Comparison of ENCODE assay signal across 8 cellular contexts in the genomic region with DNA sequence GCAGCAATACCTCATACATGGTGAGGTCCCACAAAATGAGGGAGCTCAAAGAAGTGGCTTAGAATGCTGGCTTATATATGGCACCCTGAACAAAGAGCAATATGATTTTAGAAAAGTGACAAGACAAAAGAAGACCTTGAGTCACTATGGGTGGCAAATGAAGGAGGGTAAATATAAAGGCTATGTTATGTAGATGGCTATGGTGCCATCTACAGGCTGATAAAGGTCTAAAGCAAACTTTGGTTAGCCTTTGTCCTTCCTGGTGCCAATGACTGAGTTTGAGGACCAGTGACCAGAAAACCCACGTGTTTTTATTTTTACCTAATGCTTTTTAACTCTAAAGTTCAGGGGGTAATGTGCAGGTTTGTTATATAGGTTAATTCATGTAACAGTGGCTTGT.
DNase-seq lines count a peak whose midpoint lies in the region; ATAC-seq and TF ChIP-seq lines count a peak whose summit lies in the region.

No MANE protein-coding gene starts in this region.

- no peak overlapping the region for H3K4me3 Mint-ChIP-seq in activated naive CD8-positive, alpha-beta T cell treated with anti-CD3 and anti-CD28 coated beads, Interleukin-2, amount 10 ng/mL, durations not matched to agents 7 days and 5 days
- no peak overlapping the region for H3K4me3 Mint-ChIP-seq in activated naive CD8-positive, alpha-beta T cell treated with anti-CD3 and anti-CD28 coated beads for 36 hours
- no peak overlapping the region for H3K4me3 Mint-ChIP-seq in activated T-helper 17 cell treated with anti-CD3 and anti-CD28 coated beads, Interleukin-2, amount 50 U/mL, for 72 hours
- no peak overlapping the region for H3K4me3 Mint-ChIP-seq in activated CD4-positive, alpha-beta memory T cell treated with anti-CD3 and anti-CD28 coated beads for 36 hours

- CTCF ChIA-PET in activated CD4-positive, alpha-beta memory T cell treated with anti-CD3 and anti-CD28 coated beads for 36 hours (lab: Charles Lee) = interaction anchor here (0.6 to 2.7 kb wide), 2 partner anchors 20 to 69 kb away, joined by 3 to 12 read pairs; no protein-coding TSS in a partner anchor

- no peaks in the 10 kb centered on the region for H3K9me3 Mint-ChIP-seq in activated naive CD8-positive, alpha-beta T cell treated with anti-CD3 and anti-CD28 coated beads, Interleukin-2, amount 10 ng/mL, durations not matched to agents 7 days and 5 days
- H3K9me3 Mint-ChIP-seq in activated naive CD8-positive, alpha-beta T cell treated with anti-CD3 and anti-CD28 coated beads for 36 hours = no peaks in the 10 kb centered on the region
- H3K9me3 Mint-ChIP-seq in activated T-helper 17 cell treated with anti-CD3 and anti-CD28 coated beads, Interleukin-2, amount 50 U/mL, for 72 hours = no peaks in the 10 kb centered on the region
- H3K9me3 Mint-ChIP-seq in activated CD4-positive, alpha-beta memory T cell treated with anti-CD3 and anti-CD28 coated beads for 36 hours = no peaks in the 10 kb centered on the region

- no peak for DNase-seq in activated naive CD8-positive, alpha-beta T cell treated with anti-CD3 and anti-CD28 coated beads, Interleukin-2, amount 10 ng/mL, durations not matched to agents 7 days and 5 days
- DNase-seq in activated naive CD8-positive, alpha-beta T cell treated with anti-CD3 and anti-CD28 coated beads for 36 hours = no peak
- DNase-seq in mesenchymal stem cell = peak; percentile 35
- DNase-seq in stimulated activated naive CD4-positive, alpha-beta T cell treated with Interleukin-2 at 50 U/mL for 16 hours (lab: John Stamatoyannopoulos, UW) = no peak
- DNase-seq in activated CD4-positive, alpha-beta memory T cell treated with anti-CD3 and anti-CD28 coated beads for 36 hours = no peak

- peak; percentile 47 for ATAC-seq in activated naive CD8-positive, alpha-beta T cell treated with anti-CD3 and anti-CD28 coated beads, Interleukin-2, amount 10 ng/mL, durations not matched to agents 7 days and 5 days (ENCODE audit: low read depth)
- ATAC-seq in activated T-helper 17 cell treated with anti-CD3 and anti-CD28 coated beads, Interleukin-2, amount 50 U/mL, for 72 hours (replicated peaks) = peak; percentile 49
- no peak for ATAC-seq in HG02642 (IDR thresholded peaks at IDR 0.05; ENCODE audit: poor library complexity, unreplicated experiment)

- no peak overlapping the region for H3K27ac ChIP-seq in mesenchymal stem cell (ENCODE audit: low read length, poor library complexity, severe bottlenecking)

- no peaks in the 10 kb centered on the region for H3K9me3 ChIP-seq in mesenchymal stem cell (ENCODE audit: control insufficient read depth, low read length)

- no peak overlapping the region for H3K23ac ChIP-seq in mesenchymal stem cell (ENCODE audit: low read length in 2 of 2)

- H3K36me3 ChIP-seq in mesenchymal stem cell (ENCODE audit: control insufficient read depth in 1 of 2, insufficient read depth in 2 of 2, low read depth in 1 of 2, low read length in 2 of 2) = no peaks in the 10 kb centered on the region

- no peak overlapping the region for H3K4me2 ChIP-seq in mesenchymal stem cell (ENCODE audit: low read length, poor library complexity, severe bottlenecking)

- no peak overlapping the region for H2BK120ac ChIP-seq in mesenchymal stem cell (ENCODE audit: low read depth, low read length)

- H3K4ac ChIP-seq in mesenchymal stem cell (ENCODE audit: low read depth in 1 of 2, low read length in 2 of 2) = no peak overlapping the region

- peak; percentile 56; the same call in 1 of the 2 replicates for TF ChIP-seq CTCF in LNCAP (IDR thresholded peaks at IDR 0.05)

- H3K27me3 ChIP-seq in mesenchymal stem cell (ENCODE audit: control insufficient read depth in 1 of 2, insufficient read depth in 1 of 2, low read length in 2 of 2) = peaks cover 9 to 30% of the 10 kb centered on the region in 2 experiments

- peaks cover 8% of the 10 kb centered on the region for H3K27me3 Mint-ChIP-seq in activated naive CD8-positive, alpha-beta T cell treated with anti-CD3 and anti-CD28 coated beads, Interleukin-2, amount 10 ng/mL, durations not matched to agents 7 days and 5 days
- peaks cover 3% of the 10 kb centered on the region for H3K27me3 Mint-ChIP-seq in activated naive CD8-positive, alpha-beta T cell treated with anti-CD3 and anti-CD28 coated beads for 36 hours
- peaks cover 7% of the 10 kb centered on the region for H3K27me3 Mint-ChIP-seq in activated T-helper 17 cell treated with anti-CD3 and anti-CD28 coated beads, Interleukin-2, amount 50 U/mL, for 72 hours
- peaks cover 10% of the 10 kb centered on the region for H3K27me3 Mint-ChIP-seq in activated CD4-positive, alpha-beta memory T cell treated with anti-CD3 and anti-CD28 coated beads for 36 hours

- no peak overlapping the region for H3K14ac ChIP-seq in mesenchymal stem cell (ENCODE audit: low read length in 2 of 2)

- H4K8ac ChIP-seq in mesenchymal stem cell (ENCODE audit: low read length) = no peak overlapping the region

- H2AK5ac ChIP-seq in mesenchymal stem cell (ENCODE audit: low read length, severe bottlenecking) = no peak overlapping the region

- H2BK15ac ChIP-seq in mesenchymal stem cell (ENCODE audit: low read depth, poor library complexity, severe bottlenecking) = no peak overlapping the region

- no peak overlapping the region for H4K91ac ChIP-seq in mesenchymal stem cell (ENCODE audit: low read length)

- no peak overlapping the region for H2BK5ac ChIP-seq in mesenchymal stem cell (ENCODE audit: low read depth, low read length, poor library complexity, severe bottlenecking)

- no peak overlapping the region for H3K9ac ChIP-seq in mesenchymal stem cell (ENCODE audit: low read length)

- H3K79me1 ChIP-seq in mesenchymal stem cell (replicated peaks; ENCODE audit: low read length, poor library complexity, severe bottlenecking) = no peaks in the 10 kb centered on the region

- no peak overlapping the region for H3K27ac Mint-ChIP-seq in activated naive CD8-positive, alpha-beta T cell treated with anti-CD3 and anti-CD28 coated beads, Interleukin-2, amount 10 ng/mL, durations not matched to agents 7 days and 5 days
- no peak overlapping the region for H3K27ac Mint-ChIP-seq in activated naive CD8-positive, alpha-beta T cell treated with anti-CD3 and anti-CD28 coated beads for 36 hours
- no peak overlapping the region for H3K27ac Mint-ChIP-seq in activated T-helper 17 cell treated with anti-CD3 and anti-CD28 coated beads, Interleukin-2, amount 50 U/mL, for 72 hours
- H3K27ac Mint-ChIP-seq in activated CD4-positive, alpha-beta memory T cell treated with anti-CD3 and anti-CD28 coated beads for 36 hours = no peak overlapping the region

- H3K4me3 ChIP-seq in mesenchymal stem cell (ENCODE audit: insufficient read depth in 1 of 2, low read depth in 1 of 2, low read length in 2 of 2) = no peak overlapping the region

- H3K4me1 ChIP-seq in mesenchymal stem cell (ENCODE audit: control insufficient read depth, insufficient read depth, low read depth, low read length) = no peaks in the 10 kb centered on the region

- intact Hi-C loops in activated CD4-positive, alpha-beta memory T cell treated with anti-CD3 and anti-CD28 coated beads for 36 hours (cut with micrococcal nuclease) = loop anchor here (1.0 kb wide), 1 partner anchor 69 kb away; no protein-coding TSS in a partner anchor

- H3K18ac ChIP-seq in mesenchymal stem cell (ENCODE audit: low read depth in 1 of 2, low read length in 2 of 2) = no peak overlapping the region

- 0% methylated on average over 1 of the region's 1 CpG for WGBS in mesenchymal stem cell

- no peaks in the 10 kb centered on the region for H3K4me1 Mint-ChIP-seq in activated naive CD8-positive, alpha-beta T cell treated with anti-CD3 and anti-CD28 coated beads, Interleukin-2, amount 10 ng/mL, durations not matched to agents 7 days and 5 days
- H3K4me1 Mint-ChIP-seq in activated naive CD8-positive, alpha-beta T cell treated with anti-CD3 and anti-CD28 coated beads for 36 hours = no peaks in the 10 kb centered on the region
- H3K4me1 Mint-ChIP-seq in activated T-helper 17 cell treated with anti-CD3 and anti-CD28 coated beads, Interleukin-2, amount 50 U/mL, for 72 hours = no peaks in the 10 kb centered on the region
- H3K4me1 Mint-ChIP-seq in activated CD4-positive, alpha-beta memory T cell treated with anti-CD3 and anti-CD28 coated beads for 36 hours (ENCODE audit: low read depth) = no peaks in the 10 kb centered on the region

- H2AFZ ChIP-seq in mesenchymal stem cell (ENCODE audit: low read depth, low read length) = no peak overlapping the region

- H2BK12ac ChIP-seq in mesenchymal stem cell (ENCODE audit: low read length in 2 of 2) = no peak overlapping the region

- H3K36me3 Mint-ChIP-seq in activated naive CD8-positive, alpha-beta T cell treated with anti-CD3 and anti-CD28 coated beads, Interleukin-2, amount 10 ng/mL, durations not matched to agents 7 days and 5 days = no peaks in the 10 kb centered on the region
- H3K36me3 Mint-ChIP-seq in activated naive CD8-positive, alpha-beta T cell treated with anti-CD3 and anti-CD28 coated beads for 36 hours = no peaks in the 10 kb centered on the region
- no peaks in the 10 kb centered on the region for H3K36me3 Mint-ChIP-seq in activated T-helper 17 cell treated with anti-CD3 and anti-CD28 coated beads, Interleukin-2, amount 50 U/mL, for 72 hours (ENCODE audit: low read depth)
- H3K36me3 Mint-ChIP-seq in activated CD4-positive, alpha-beta memory T cell treated with anti-CD3 and anti-CD28 coated beads for 36 hours = no peaks in the 10 kb centered on the region

- POLR2A ChIA-PET in activated naive CD8-positive, alpha-beta T cell treated with anti-CD3 and anti-CD28 coated beads, Interleukin-2, amount 10 ng/mL, durations not matched to agents 7 days and 5 days (lab: Charles Lee) = interaction anchor here (0.7 kb wide), 1 partner anchor 63 kb away, joined by 4 read pairs; no protein-coding TSS in a partner anchor
- POLR2A ChIA-PET in activated CD4-positive, alpha-beta memory T cell treated with anti-CD3 and anti-CD28 coated beads for 36 hours (lab: Charles Lee) = no interaction called here
